In genomic region chr7:135170998-135171481, GRCh38 we compare ENCODE assay signal across 7 cellular contexts. TPM values are rescaled to one million over a fixed set of nuclear protein-coding genes. Genes with fewer than 3 reads are reported as not detected.
DNase-seq lines count a peak whose midpoint lies in the region; ATAC-seq and TF ChIP-seq lines count a peak whose summit lies in the region.
"Not testable (repeated sequence)": the region's sequence is repeated elsewhere in the genome, so short reads cannot be mapped to it uniquely, and the experiment has no call there.

No MANE protein-coding gene starts in this region.

- not testable (repeated sequence) for H3K36me3 ChIP-seq in prostate gland

- peak overlapping the region; percentile 90 to 91 for H3K27ac ChIP-seq in prostate gland

- peaks cover 29% of the 10 kb centered on the region for H3K36me3 Mint-ChIP-seq in WTC11
- H3K36me3 Mint-ChIP-seq in immature natural killer cell = not testable (repeated sequence)

- TF ChIP-seq CTCF in HFF-Myc (IDR thresholded peaks at IDR 0.05; ENCODE audit: low read depth, low read length, missing control alignments); WTC11 (IDR thresholded peaks at IDR 0.05); choroid plexus epithelial cell (conservative IDR thresholded peaks at IDR 0.05; ENCODE audit: low read depth, low read length); prostate gland (IDR thresholded peaks at IDR 0.05): not testable (repeated sequence)

- POLR2A ChIA-PET in WTC11 (lab: Charles Lee) = not testable (repeated sequence)

- ATAC-seq in GM18867 (IDR thresholded peaks at IDR 0.05; ENCODE audit: unreplicated experiment) = peak; percentile 26
- peak; percentile 20 for ATAC-seq in HG03521 (IDR thresholded peaks at IDR 0.05; ENCODE audit: unreplicated experiment)
- not testable (repeated sequence) for ATAC-seq in WTC11

- not testable (repeated sequence) for DNase-seq in HFF-Myc (ENCODE audit: extremely low read depth, low read depth); WTC11 (ENCODE audit: low spot score); choroid plexus epithelial cell (ENCODE audit: low read depth); immature natural killer cell; prostate gland (ENCODE audit: low spot score)

- not testable (repeated sequence) for TF ChIP-seq POLR2A in prostate gland (IDR thresholded peaks at IDR 0.05)

- peak overlapping the region; percentile 90 for H3K4me3 Mint-ChIP-seq in WTC11
- H3K4me3 Mint-ChIP-seq in immature natural killer cell = peak overlapping the region; percentile 86 to 92 (median 90)

- 18% methylated on average over 12 of the region's 12 CpGs for WGBS in prostate gland

- peak overlapping the region; percentile 95 for H3K27ac Mint-ChIP-seq in WTC11
- H3K27ac Mint-ChIP-seq in immature natural killer cell = peak overlapping the region; percentile 90 to 96 (median 94)

- H3K4me3 ChIP-seq in HFF-Myc (replicated peaks; ENCODE audit: low read depth, low read length) = peak overlapping the region; percentile 84
- peak overlapping the region; percentile 78 for H3K4me3 ChIP-seq in choroid plexus epithelial cell (ENCODE audit: low read depth, low read length)
- peak overlapping the region; percentile 69 to 72 for H3K4me3 ChIP-seq in prostate gland

- H3K27me3 Mint-ChIP-seq in WTC11 (ENCODE audit: low read depth) = not testable (repeated sequence)
- H3K27me3 Mint-ChIP-seq in immature natural killer cell (ENCODE audit: low read depth in 3 of 3) = peaks cover 5 to 23% (median 13%) of the 10 kb centered on the region in 3 donors

- H3K9me3 ChIP-seq in prostate gland = not testable (repeated sequence)

- H3K4me1 ChIP-seq in prostate gland (replicated peaks) = not testable (repeated sequence)

- intact Hi-C loops in prostate gland (cut with DNase I) = loop anchor here (5.0 kb wide), 2 partner anchors 41 to 484 kb away; partner anchors contain the start of gene WDR91

- not testable (repeated sequence) for H3K27me3 ChIP-seq in prostate gland (replicated peaks; ENCODE audit: insufficient read depth)

- H3K4me1 Mint-ChIP-seq in WTC11 (peaks cover 31% of the 10 kb centered on the region), immature natural killer cell (peaks cover 47 to 51% of the 10 kb centered on the region in 2 donors)

- CTCF ChIA-PET in WTC11 (lab: Charles Lee) = interaction anchor here (1.3 to 2.4 kb wide), 7 partner anchors 18 to 189 kb away, joined by 3 to 7 read pairs (median 5); partner anchors contain the start of genes AGBL3, TMEM140 and WDR91

- H3K9me3 Mint-ChIP-seq in WTC11, immature natural killer cell: not testable (repeated sequence)

RNA-seq across cellular contexts. Expression of gene CYREN, which starts 0.5 kb away (rescaled TPM):
- total RNA-seq in WTC11 (2021) (37.9 to 43.0 TPM (median 41.4 TPM) in 3 replicates), prostate gland (10 to 100 TPM; 44.5 to 53.6 TPM)
- polyA plus RNA-seq in immature natural killer cell = 10 to 100 TPM; 34.8 to 54.7 (median 53.1) TPM

RNA-seq across cellular contexts. Expression of gene TMEM140, which starts 23.2 kb away (rescaled TPM):
- total RNA-seq in WTC11 (2021) (0.11 to 0.14 TPM in 2 of 3 replicates, not detected in the other), prostate gland (10 to 100 TPM in 1 of 2 donors, 1 to 10 TPM in 1; 8.2 to 14.6 TPM)
- polyA plus RNA-seq in immature natural killer cell = 10 to 100 TPM; 14.5 to 47.5 (median 17.6) TPM

RNA-seq across cellular contexts. Expression of gene WDR91, which starts 40.3 kb away (rescaled TPM):
- total RNA-seq in WTC11 (2021) (8.8 to 12.0 TPM (median 10.2 TPM) in 3 replicates), prostate gland (10 to 100 TPM; 13.6 to 49.1 TPM)
- 1 to 10 TPM; 2.1 to 5.8 (median 3.2) TPM for polyA plus RNA-seq in immature natural killer cell
